In the genomic region with DNA sequence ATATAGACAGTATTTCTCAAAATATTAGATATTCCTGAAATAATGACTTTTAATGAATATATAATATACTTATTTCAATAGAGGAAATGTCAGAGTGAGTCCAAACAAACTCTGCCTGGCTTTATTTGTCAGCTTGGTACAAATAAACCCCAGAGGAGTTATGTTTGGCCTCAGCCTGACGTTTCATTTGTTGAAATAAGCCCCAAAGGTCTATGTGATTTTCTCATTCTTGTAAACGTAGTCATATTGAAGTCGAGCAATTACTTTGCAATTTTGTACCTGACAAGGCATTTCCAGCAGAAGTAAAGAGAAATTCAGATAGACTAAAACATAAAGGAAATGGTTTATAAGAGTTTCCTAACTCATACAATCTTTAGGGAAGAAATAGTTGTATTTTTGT, we compare ENCODE assay signal across 29 cellular contexts.
"Had no signal": no experiment of that assay in that cellular context is flagged by ENCODE, and none has a peak within 500 bp of the region (broad histone marks: within the 10 kb centered on the region; RNA-seq: fewer than 3 reads in every experiment).

No MANE protein-coding gene starts in this region.

- H3K4me3 ChIP-seq: left lung, lower lobe of right lung, ovary, skin epidermis, stomach, testis, thyroid gland, transverse colon, upper lobe of left lung, vagina had no signal

- H3K9me3 ChIP-seq: left lung, lower lobe of right lung, ovary, stomach, testis, thyroid gland, transverse colon, upper lobe of left lung, vagina had no signal

- H3K27ac Mint-ChIP-seq: mesothelial cell of epicardium; naive B cell; natural killer cell; nephron progenitor cell; progenitor cell of endocrine pancreas; stimulated activated naive B cell treated with anti-CD40 and anti-IgM and Interleukin-4, amounts not matched to agents 10 μg/mL and 1 μg/mL and 100 μg/mL, for 72 hours had no signal

- ATAC-seq: left colon; left lung; lower lobe of right lung; natural killer cell; right cardiac atrium; sciatic nerve; stimulated activated naive B cell treated with anti-CD40 and anti-IgM and Interleukin-4, amounts not matched to agents 10 μg/mL and 1 μg/mL and 100 μg/mL, for 72 hours; stimulated activated naive CD8-positive, alpha-beta T cell treated with anti-CD3 and anti-CD28 coated beads, Interleukin-15, Interleukin-2, amounts not matched to agents 100 U/mL and 50 U/mL, for 24 hours had no signal

- H3K27me3 ChIP-seq: left lung, stomach, testis, thyroid gland, transverse colon, upper lobe of left lung, vagina had no signal

- H3K4me1 ChIP-seq: left lung, lower lobe of right lung, stomach, testis, thyroid gland, transverse colon, upper lobe of left lung, vagina had no signal

- H3K36me3 ChIP-seq: ovary had no signal

- H3K4me1 Mint-ChIP-seq: mesothelial cell of epicardium; naive B cell; natural killer cell; stimulated activated naive B cell treated with anti-CD40 and anti-IgM and Interleukin-4, amounts not matched to agents 10 μg/mL and 1 μg/mL and 100 μg/mL, for 72 hours had no signal

- H3K27ac ChIP-seq: left lung, lower lobe of right lung, ovary, skin epidermis, stomach, testis, thyroid gland, transverse colon, upper lobe of left lung, vagina had no signal

- H3K9me3 Mint-ChIP-seq: mesothelial cell of epicardium; naive B cell; natural killer cell; stimulated activated naive B cell treated with anti-CD40 and anti-IgM and Interleukin-4, amounts not matched to agents 10 μg/mL and 1 μg/mL and 100 μg/mL, for 72 hours had no signal

- DNase-seq: hippocampal formation; kidney; left colon; left lung; lower lobe of right lung; mammary epithelial cell; mesendoderm; naive B cell; natural killer cell; nephron progenitor cell; ovary; retina; right cardiac atrium; stimulated activated CD4-positive, alpha-beta T cell treated with anti-CD3 and anti-CD28 coated beads, Interleukin-12 subunit alpha, Interleukin-12 subunit beta, amount 100 ng/mL, for 4 hours; stimulated activated CD4-positive, alpha-beta T cell treated with anti-CD3 and anti-CD28 coated beads, Interleukin-15, amount 100 ng/mL, for 24 hours; stimulated activated CD4-positive, alpha-beta T cell treated with anti-CD3 and anti-CD28 coated beads, Interleukin-2, amount 100 ng/mL, for 24 hours; stimulated activated CD4-positive, alpha-beta T cell treated with anti-CD3 and anti-CD28 coated beads, Interleukin-4, amount 100 ng/mL, for 1 hour; stimulated activated naive B cell treated with anti-CD40 and anti-IgM and Interleukin-4, amounts not matched to agents 10 μg/mL and 1 μg/mL and 100 μg/mL, for 72 hours; stimulated activated naive CD8-positive, alpha-beta T cell treated with anti-CD3 and anti-CD28 coated beads, Interleukin-15, Interleukin-2, amounts not matched to agents 100 U/mL and 50 U/mL, for 24 hours; stomach; testis; thyroid gland; transverse colon; upper lobe of left lung had no signal

- H3K27me3 Mint-ChIP-seq: naive B cell; stimulated activated naive B cell treated with anti-CD40 and anti-IgM and Interleukin-4, amounts not matched to agents 10 μg/mL and 1 μg/mL and 100 μg/mL, for 72 hours had no signal

- H3K4me3 Mint-ChIP-seq: mesothelial cell of epicardium; naive B cell; natural killer cell; nephron progenitor cell; stimulated activated naive B cell treated with anti-CD40 and anti-IgM and Interleukin-4, amounts not matched to agents 10 μg/mL and 1 μg/mL and 100 μg/mL, for 72 hours had no signal
